Comparison of ENCODE assay signal across 22 cellular contexts in the genomic region with DNA sequence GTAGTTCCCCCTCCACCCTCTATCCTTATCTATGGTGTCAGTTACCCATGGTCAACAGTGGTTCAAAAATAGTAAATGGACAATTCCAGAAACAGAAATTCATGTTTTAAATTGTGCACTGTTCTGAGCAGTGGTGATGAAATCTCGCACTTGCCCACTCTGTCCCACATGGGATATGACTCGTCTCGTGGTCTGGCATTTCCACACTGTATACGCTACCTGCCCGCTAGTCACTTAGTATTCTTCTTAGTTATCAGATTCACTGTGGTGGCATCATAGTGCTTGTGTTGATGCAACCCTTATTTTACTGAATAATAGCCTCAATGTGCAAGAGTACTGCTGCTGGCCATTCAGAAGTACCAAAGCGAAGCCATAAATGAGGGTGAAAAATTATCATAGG.
A peak's percentile ranks its signal among the peaks of the same experiment; 100 is the strongest.
DNase-seq lines count a peak whose midpoint lies in the region; ATAC-seq and TF ChIP-seq lines count a peak whose summit lies in the region.
"Had no signal": no experiment of that assay in that cellular context is flagged by ENCODE, and none has a peak within 500 bp of the region (broad histone marks: within the 10 kb centered on the region; RNA-seq: fewer than 3 reads in every experiment).

No MANE protein-coding gene starts in this region.

- no peak overlapping the region for H3K4me3 Mint-ChIP-seq in activated CD4-positive, alpha-beta T cell treated with anti-CD3 and anti-CD28 coated beads, Interleukin-2, amount 10 ng/mL, durations not matched to agents 24 days and 14 days
- H3K4me3 Mint-ChIP-seq: activated naive CD8-positive, alpha-beta T cell treated with anti-CD3 and anti-CD28 coated beads, Interleukin-2, amount 10 ng/mL, durations not matched to agents 7 days and 5 days; activated T-cell treated with anti-CD3 and anti-CD28 coated beads, Interleukin-2, amount 50 U/mL, for 4 hours had no signal

- H3K27me3 Mint-ChIP-seq in activated CD4-positive, alpha-beta T cell treated with anti-CD3 and anti-CD28 coated beads, Interleukin-2, amount 10 ng/mL, durations not matched to agents 24 days and 14 days: no peaks in the 10 kb centered on the region

- no peak overlapping the region for H2BK15ac ChIP-seq in neuronal stem cell (ENCODE audit: low read length)

- no peak overlapping the region for H3K23ac ChIP-seq in neuronal stem cell (ENCODE audit: low read depth, low read length, poor library complexity)

- intact Hi-C loops in activated CD4-positive, alpha-beta T cell treated with anti-CD3 and anti-CD28 coated beads, Interleukin-2, amount 10 ng/mL, durations not matched to agents 24 days and 14 days (cut with micrococcal nuclease): no loop called here
- intact Hi-C loops in thyroid gland (cut with DNase I): no loop called here

- H2BK120ac ChIP-seq in neuronal stem cell (ENCODE audit: low read depth, low read length): no peak overlapping the region

- no peak overlapping the region for H3K14ac ChIP-seq in neuronal stem cell (ENCODE audit: low read length)

- no peak overlapping the region for H2BK5ac ChIP-seq in neuronal stem cell (ENCODE audit: low read length)

- no peak overlapping the region for H3K4me2 ChIP-seq in neuronal stem cell (ENCODE audit: insufficient read depth, low read length, poor library complexity, severe bottlenecking)
- H3K4me2 ChIP-seq: BLaER1 had no signal

- no peak overlapping the region for H2AFZ ChIP-seq in neuronal stem cell (ENCODE audit: low read length)

- no peak for TF ChIP-seq POLR2A in thyroid gland (IDR thresholded peaks at IDR 0.05)

- H2BK12ac ChIP-seq in neuronal stem cell (ENCODE audit: low read length): no peak overlapping the region

- H3K9me3 ChIP-seq in adipocyte (ENCODE audit: control insufficient read depth, low read length): no peaks in the 10 kb centered on the region
- H3K9me3 ChIP-seq in thyroid gland: no peaks in the 10 kb centered on the region
- H3K9me3 ChIP-seq in neuronal stem cell (replicated peaks in 1 of 2; ENCODE audit: control insufficient read depth in 2 of 2, insufficient read depth in 1 of 2, low read depth in 1 of 2, low read length in 2 of 2): no peaks in the 10 kb centered on the region
- H3K9me3 ChIP-seq: BLaER1, gastroesophageal sphincter, right atrium auricular region, thoracic aorta had no signal

- H3K18ac ChIP-seq in neuronal stem cell (ENCODE audit: low read length): no peak overlapping the region

- no peak overlapping the region for H4K91ac ChIP-seq in neuronal stem cell (ENCODE audit: low read depth, low read length, poor library complexity)

- H3K9ac ChIP-seq in adipocyte (ENCODE audit: low read length) (no peak overlapping the region), neuronal stem cell (ENCODE audit: low read depth, low read length, poor library complexity) (no peak overlapping the region)
- H3K9ac ChIP-seq: BLaER1 had no signal

- H3K27me3 ChIP-seq in adipocyte (replicated peaks; ENCODE audit: control insufficient read depth, insufficient read depth, low read length): no peaks in the 10 kb centered on the region
- H3K27me3 ChIP-seq in foreskin keratinocyte: peaks cover 4% of the 10 kb centered on the region
- H3K27me3 ChIP-seq in thyroid gland: no peaks in the 10 kb centered on the region
- H3K27me3 ChIP-seq in neuronal stem cell (ENCODE audit: control insufficient read depth in 3 of 3, insufficient read depth in 3 of 3, low read depth in 1 of 3, low read length in 3 of 3): no peaks in the 10 kb centered on the region
- H3K27me3 ChIP-seq: BLaER1, gastroesophageal sphincter, right atrium auricular region had no signal

- no peaks in the 10 kb centered on the region for H3K36me3 ChIP-seq in adipocyte (ENCODE audit: control insufficient read depth, insufficient read depth, low read length, severe bottlenecking)
- H3K36me3 ChIP-seq in thyroid gland: no peaks in the 10 kb centered on the region
- H3K36me3 ChIP-seq in neuronal stem cell (replicated peaks in 1 of 2; ENCODE audit: control insufficient read depth in 2 of 2, insufficient read depth in 2 of 2, low read length in 2 of 2): no peaks in the 10 kb centered on the region
- H3K36me3 ChIP-seq: BLaER1, gastroesophageal sphincter, right atrium auricular region, thoracic aorta had no signal

- DNase-seq in activated CD4-positive, alpha-beta T cell treated with anti-CD3 and anti-CD28 coated beads, Interleukin-2, amount 10 ng/mL, durations not matched to agents 24 days and 14 days: peak; percentile 33
- no peak for DNase-seq in activated CD4-positive, alpha-beta T cell treated with anti-CD3 and anti-CD28 coated beads for 4 hours
- DNase-seq in HT1080 (ENCODE audit: low read depth) (peak; percentile 56), adipocyte (ENCODE audit: low read depth) (peak; percentile 2), foreskin keratinocyte (peak; percentile 4 to 5), thyroid gland (no peak), neuronal stem cell (ENCODE audit: low spot score) (no peak)
- DNase-seq: activated naive CD8-positive, alpha-beta T cell treated with anti-CD3 and anti-CD28 coated beads, Interleukin-2, amount 10 ng/mL, durations not matched to agents 7 days and 5 days; activated T-cell treated with anti-CD3 and anti-CD28 coated beads, Interleukin-2, amount 50 U/mL, for 4 hours; central memory CD4-positive, alpha-beta T cell; MM.1S; NCI-H187; NCI-H345; PC-3; SHP77 treated with DMSO at 0.1 percent for 48 hours had no signal

- H3K79me1 ChIP-seq in neuronal stem cell (ENCODE audit: low read depth, low read length): no peaks in the 10 kb centered on the region

- no peak for ATAC-seq in foreskin keratinocyte
- no peak for ATAC-seq in GM21786 (IDR thresholded peaks at IDR 0.05; ENCODE audit: unreplicated experiment)
- ATAC-seq: activated T-cell treated with anti-CD3 and anti-CD28 coated beads, Interleukin-2, amount 50 U/mL, for 4 hours; gastroesophageal sphincter; PC-3 had no signal

- 94 to 96% methylated on average over 6 of the region's 6 CpGs for WGBS in thyroid gland, 2 donors
- no CpG with 5 or more reads among the region's 6 CpGs for WGBS in neuronal stem cell (ENCODE audit: extremely low coverage in 2 of 2, insufficient read length in 2 of 2, insufficient replicate concordance in 1 of 2), 2 donors

- no peak overlapping the region for H3K4ac ChIP-seq in neuronal stem cell (ENCODE audit: low read length)

- H3K36me3 Mint-ChIP-seq in activated CD4-positive, alpha-beta T cell treated with anti-CD3 and anti-CD28 coated beads, Interleukin-2, amount 10 ng/mL, durations not matched to agents 24 days and 14 days (ENCODE audit: low read depth): no peaks in the 10 kb centered on the region
- H3K36me3 Mint-ChIP-seq: activated naive CD8-positive, alpha-beta T cell treated with anti-CD3 and anti-CD28 coated beads, Interleukin-2, amount 10 ng/mL, durations not matched to agents 7 days and 5 days had no signal

- no peaks in the 10 kb centered on the region for H3K4me1 Mint-ChIP-seq in activated CD4-positive, alpha-beta T cell treated with anti-CD3 and anti-CD28 coated beads, Interleukin-2, amount 10 ng/mL, durations not matched to agents 24 days and 14 days
- H3K4me1 Mint-ChIP-seq: activated naive CD8-positive, alpha-beta T cell treated with anti-CD3 and anti-CD28 coated beads, Interleukin-2, amount 10 ng/mL, durations not matched to agents 7 days and 5 days had no signal

- H3K27ac ChIP-seq in foreskin keratinocyte (no peak overlapping the region), thyroid gland (no peak overlapping the region), neuronal stem cell (replicated peaks; ENCODE audit: low read length) (no peak overlapping the region)
- H3K27ac ChIP-seq: BLaER1, epithelial cell of prostate, gastroesophageal sphincter, right atrium auricular region, thoracic aorta had no signal

- no peak overlapping the region for H4K8ac ChIP-seq in neuronal stem cell (ENCODE audit: low read depth, low read length)

- no peak overlapping the region for H2AK5ac ChIP-seq in neuronal stem cell (ENCODE audit: low read depth, low read length)

- no peaks in the 10 kb centered on the region for H3K9me3 Mint-ChIP-seq in activated CD4-positive, alpha-beta T cell treated with anti-CD3 and anti-CD28 coated beads, Interleukin-2, amount 10 ng/mL, durations not matched to agents 24 days and 14 days
- H3K9me3 Mint-ChIP-seq: activated naive CD8-positive, alpha-beta T cell treated with anti-CD3 and anti-CD28 coated beads, Interleukin-2, amount 10 ng/mL, durations not matched to agents 7 days and 5 days; activated T-cell treated with anti-CD3 and anti-CD28 coated beads, Interleukin-2, amount 50 U/mL, for 4 hours had no signal

- H3K4me1 ChIP-seq in adipocyte (ENCODE audit: control insufficient read depth, insufficient read depth, low read length) (no peaks in the 10 kb centered on the region), foreskin keratinocyte (no peaks in the 10 kb centered on the region), thyroid gland (no peaks in the 10 kb centered on the region), neuronal stem cell (ENCODE audit: control insufficient read depth in 2 of 2, insufficient read depth in 1 of 2, low read depth in 1 of 2, low read length in 2 of 2) (no peaks in the 10 kb centered on the region)
- H3K4me1 ChIP-seq: BLaER1, gastroesophageal sphincter, right atrium auricular region had no signal

- TF ChIP-seq CTCF in foreskin keratinocyte (conservative IDR thresholded peaks at IDR 0.05): no peak
- TF ChIP-seq CTCF in thyroid gland (IDR thresholded peaks at IDR 0.05): no peak

- H3K4me3 ChIP-seq in adipocyte (ENCODE audit: low read length): no peak overlapping the region
- no peak overlapping the region for H3K4me3 ChIP-seq in thyroid gland (replicated peaks in 1 of 3)
- no peak overlapping the region for H3K4me3 ChIP-seq in neuronal stem cell (ENCODE audit: low read length in 2 of 2)
- H3K4me3 ChIP-seq: BLaER1, gastroesophageal sphincter, lung, right atrium auricular region, thoracic aorta had no signal

- no peak overlapping the region for H3K27ac Mint-ChIP-seq in activated CD4-positive, alpha-beta T cell treated with anti-CD3 and anti-CD28 coated beads, Interleukin-2, amount 10 ng/mL, durations not matched to agents 24 days and 14 days
- H3K27ac Mint-ChIP-seq: activated naive CD8-positive, alpha-beta T cell treated with anti-CD3 and anti-CD28 coated beads, Interleukin-2, amount 10 ng/mL, durations not matched to agents 7 days and 5 days had no signal

Comparison
In these comparisons a context has a peak if more than half of its experiments do, and no peak if none do; other contexts are left out.
1. DNase-seq: peak in activated CD4-positive, alpha-beta T cell treated with anti-CD3 and anti-CD28 coated beads, Interleukin-2, amount 10 ng/mL, durations not matched to agents 24 days and 14 days (single experiment), HT1080 (single experiment), adipocyte (single experiment) and foreskin keratinocyte (2 of 2); none in activated CD4-positive, alpha-beta T cell treated with anti-CD3 and anti-CD28 coated beads for 4 hours (0 of 2), thyroid gland (0 of 2) and neuronal stem cell (single experiment).